Comparison of ENCODE assay signal across 1 cellular context in genomic region chr11:47202569-47202968, GRCh38.
TF ChIP-seq lines count a peak whose summit lies in the region.

No MANE protein-coding gene starts in this region.

TF ChIP-seq in K562, 482 proteins besides CTCF, POLR2A, EP300 and RAD21:
- TF ChIP-seq MAFK (IDR thresholded peaks at IDR 0.05; ENCODE audit: low read length) (peak; percentile 97), MAFG (tag; conservative IDR thresholded peaks at IDR 0.05) (peak; percentile 91), TRIM28 (IDR thresholded peaks at IDR 0.05) (no peak), PHF8 (IDR thresholded peaks at IDR 0.05; ENCODE audit: borderline replicate concordance, low read length) (no peak), NR3C1 (CRISPR knock-in tag; IDR thresholded peaks at IDR 0.05) (no peak), VEZF1 (CRISPR knock-in tag; IDR thresholded peaks at IDR 0.05) (no peak), MAFF (IDR thresholded peaks at IDR 0.05; ENCODE audit: low read length) (peak; percentile 97), HINFP (tag; conservative IDR thresholded peaks at IDR 0.05; ENCODE audit: low read depth) (no peak), CTCFL (IDR thresholded peaks at IDR 0.05; ENCODE audit: borderline replicate concordance, insufficient read depth, low read depth, low read length, poor library complexity, severe bottlenecking) (no peak), ZNF165 (CRISPR knock-in tag; IDR thresholded peaks at IDR 0.05; ENCODE audit: borderline replicate concordance) (no peak), ZNF316 (IDR thresholded peaks at IDR 0.05) (peak; percentile 96), C11orf30 (IDR thresholded peaks at IDR 0.05; ENCODE audit: low read depth) (peak; percentile 92)
